21 cellular contexts compared by ENCODE assay signal in the genomic region with DNA sequence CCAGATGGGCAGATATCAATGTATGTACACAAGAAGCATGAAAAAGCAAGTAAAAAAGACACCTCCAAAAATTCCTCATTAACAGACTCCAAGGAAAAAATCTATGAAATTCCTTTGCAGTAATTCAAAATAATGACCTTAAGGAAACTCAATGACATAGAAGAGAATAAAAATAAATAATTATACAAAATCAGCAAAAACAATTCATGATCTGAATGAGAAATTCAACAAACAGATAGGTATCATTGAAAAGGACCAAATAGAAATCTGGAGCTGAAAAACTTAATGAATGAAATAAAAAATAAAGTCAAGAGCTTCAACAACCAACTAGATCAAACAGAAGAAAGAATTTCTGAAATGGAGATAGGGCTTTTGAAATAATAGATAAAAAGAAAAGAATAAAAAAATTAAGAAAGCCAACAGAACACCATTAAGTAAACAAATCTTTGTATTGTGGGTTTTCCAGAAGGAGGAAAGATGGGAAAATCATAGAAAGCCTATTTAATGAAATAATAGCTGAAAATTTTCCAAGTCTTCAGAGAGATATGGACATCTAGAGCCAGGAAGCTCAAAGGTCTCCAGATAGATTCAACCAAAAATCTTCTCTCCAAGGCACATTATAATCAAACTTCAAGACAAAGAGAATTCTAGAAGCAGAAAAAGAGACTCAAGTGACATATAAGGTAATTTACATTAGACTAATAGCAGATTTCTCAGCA. TPM values are rescaled to one million over a fixed set of nuclear protein-coding genes. Genes with fewer than 3 reads are reported as not detected.
"Had no signal": no experiment of that assay in that cellular context is flagged by ENCODE, and none has a peak within 500 bp of the region (broad histone marks: within the 10 kb centered on the region; RNA-seq: fewer than 3 reads in every experiment).

No MANE protein-coding gene starts in this region.

- H3K27me3 ChIP-seq: adrenal gland had no signal

- ATAC-seq: activated CD4-positive, alpha-beta T cell treated with anti-CD3 and anti-CD28 coated beads for 36 hours had no signal

- H3K4me1 Mint-ChIP-seq: activated CD4-positive, alpha-beta memory T cell treated with anti-CD3 and anti-CD28 coated beads, Interleukin-2, amount 10 ng/mL, durations not matched to agents 7 days and 5 days; activated CD4-positive, alpha-beta T cell treated with anti-CD3 and anti-CD28 coated beads for 36 hours; activated naive CD8-positive, alpha-beta T cell treated with anti-CD3 and anti-CD28 coated beads, Interleukin-2, amount 10 ng/mL, durations not matched to agents 7 days and 5 days had no signal

- H3K27me3 Mint-ChIP-seq: activated naive CD8-positive, alpha-beta T cell treated with anti-CD3 and anti-CD28 coated beads, Interleukin-2, amount 10 ng/mL, durations not matched to agents 7 days and 5 days had no signal

- H3K4me3 ChIP-seq: adrenal gland had no signal

- H3K36me3 Mint-ChIP-seq: activated naive CD8-positive, alpha-beta T cell treated with anti-CD3 and anti-CD28 coated beads, Interleukin-2, amount 10 ng/mL, durations not matched to agents 7 days and 5 days had no signal

- FAIRE-seq: colon had no signal

- H3K27ac ChIP-seq: adrenal gland, WERI-Rb-1 had no signal

- H3K36me3 ChIP-seq: adrenal gland, WERI-Rb-1 had no signal

- H3K4me3 Mint-ChIP-seq: activated CD4-positive, alpha-beta memory T cell treated with anti-CD3 and anti-CD28 coated beads, Interleukin-2, amount 10 ng/mL, durations not matched to agents 7 days and 5 days; activated CD4-positive, alpha-beta T cell treated with anti-CD3 and anti-CD28 coated beads for 36 hours; activated naive CD8-positive, alpha-beta T cell treated with anti-CD3 and anti-CD28 coated beads, Interleukin-2, amount 10 ng/mL, durations not matched to agents 7 days and 5 days had no signal

- H3K4me1 ChIP-seq: adrenal gland had no signal

- H3K27ac Mint-ChIP-seq: activated CD4-positive, alpha-beta memory T cell treated with anti-CD3 and anti-CD28 coated beads, Interleukin-2, amount 10 ng/mL, durations not matched to agents 7 days and 5 days; activated CD4-positive, alpha-beta T cell treated with anti-CD3 and anti-CD28 coated beads for 36 hours; activated naive CD8-positive, alpha-beta T cell treated with anti-CD3 and anti-CD28 coated beads, Interleukin-2, amount 10 ng/mL, durations not matched to agents 7 days and 5 days; activated T-helper 2 cell treated with anti-CD3 and anti-CD28 coated beads, Interferon-gamma antibody, Interleukin-2, Interleukin-4, amounts not matched to agents 10 μg/mL and 5 μg/mL and 100 μg/mL, durations not matched to agents 14 hours and 24 hours and 36 hours had no signal

- DNase-seq: activated CD4-positive, alpha-beta memory T cell treated with anti-CD3 and anti-CD28 coated beads, Interleukin-2, amount 10 ng/mL, durations not matched to agents 7 days and 5 days; activated CD4-positive, alpha-beta T cell treated with anti-CD3 and anti-CD28 coated beads for 36 hours; activated CD4-positive, alpha-beta T cell treated with anti-CD3 and anti-CD28 coated beads, Interleukin-2, amount 50 U/mL, for 1 hour; activated naive CD4-positive, alpha-beta T cell treated with anti-CD3 and anti-CD28 coated beads, Interleukin-2, amount 50 U/mL, for 16 hours; activated naive CD8-positive, alpha-beta T cell treated with anti-CD3 and anti-CD28 coated beads, Interleukin-2, amount 10 ng/mL, durations not matched to agents 7 days and 5 days; activated T-cell treated with anti-CD3 and anti-CD28 coated beads for 4 hours; activated T-cell treated with anti-CD3 and anti-CD28 coated beads, Interleukin-2, amount 50 U/mL, for 48 hours; adrenal gland; anterior cingulate cortex; cerebellar nuclear complex; Kasumi-1; NCI-H1105 treated with DMSO at 0.1 percent for 48 hours; NCI-H1930; NCI-H446 treated with DMSO at 0.1 percent for 48 hours; NCI-H526 treated with DMSO at 0.1 percent for 48 hours; NCI-H82; SHP77 treated with DMSO at 0.1 percent for 48 hours; T-helper 1 cell; WERI-Rb-1 had no signal

RNA-seq across cellular contexts. Expression of gene KCNK1, which starts 52.0 kb away (rescaled TPM):
- total RNA-seq: activated naive CD8-positive, alpha-beta T cell treated with anti-CD3 and anti-CD28 coated beads, Interleukin-2, amount 10 ng/mL, durations not matched to agents 7 days and 5 days had no signal
